Comparison of ENCODE assay signal across 1 cellular context in the genomic region with DNA sequence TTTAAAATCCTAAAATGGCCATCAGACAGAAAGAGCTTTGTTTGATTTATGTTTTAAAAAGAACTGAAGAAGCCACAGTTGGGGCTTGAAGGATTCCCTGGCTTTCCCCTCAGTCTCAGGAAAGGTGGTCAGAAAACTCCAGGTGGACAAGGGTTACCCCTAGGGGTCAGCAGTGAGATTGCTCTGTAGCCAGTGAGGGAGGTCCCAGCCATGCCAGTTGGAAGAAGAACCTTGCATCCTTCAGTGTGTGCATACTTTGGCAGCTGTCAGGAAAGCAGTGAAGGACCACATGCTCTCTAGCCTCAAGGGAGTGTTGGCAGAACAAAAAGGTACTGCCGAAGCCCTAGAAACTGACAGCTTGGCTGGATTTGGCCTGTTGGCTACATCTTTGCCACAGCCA.
TF ChIP-seq lines count a peak whose summit lies in the region.

No MANE protein-coding gene starts in this region.

TF ChIP-seq in H1, 55 proteins besides CTCF, POLR2A, EP300 and RAD21:
- TF ChIP-seq CHD7 (IDR thresholded peaks at IDR 0.05; ENCODE audit: insufficient replicate concordance, low read length), result no peak
- no peak for TF ChIP-seq SAP30 (IDR thresholded peaks at IDR 0.05; ENCODE audit: insufficient read depth, insufficient replicate concordance, low read length)
- no peak for TF ChIP-seq USF2 (IDR thresholded peaks at IDR 0.05; ENCODE audit: low read length)
- no peak for TF ChIP-seq RXRA (IDR thresholded peaks at IDR 0.05; ENCODE audit: insufficient read depth, low read depth, low read length)
- TF ChIP-seq RBBP5 (IDR thresholded peaks at IDR 0.05; ENCODE audit: borderline replicate concordance, low read depth, low read length), result no peak
- TF ChIP-seq, protein P1, sequence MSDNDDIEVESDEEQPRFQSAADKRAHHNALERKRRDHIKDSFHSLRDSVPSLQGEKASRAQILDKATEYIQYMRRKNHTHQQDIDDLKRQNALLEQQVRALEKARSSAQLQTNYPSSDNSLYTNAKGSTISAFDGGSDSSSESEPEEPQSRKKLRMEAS (IDR thresholded peaks at IDR 0.05), result no peak
- no peak for TF ChIP-seq CBX8 (IDR thresholded peaks at IDR 0.05; ENCODE audit: borderline replicate concordance, low read depth, low read length)
- TF ChIP-seq EGR1 (IDR thresholded peaks at IDR 0.05; ENCODE audit: borderline replicate concordance, low read depth, low read length), result no peak
- TF ChIP-seq CREB1 (IDR thresholded peaks at IDR 0.05), result no peak
- no peak for TF ChIP-seq GABPA (IDR thresholded peaks at IDR 0.05; ENCODE audit: borderline replicate concordance, insufficient read depth, low read length)
- TF ChIP-seq, protein P2, sequence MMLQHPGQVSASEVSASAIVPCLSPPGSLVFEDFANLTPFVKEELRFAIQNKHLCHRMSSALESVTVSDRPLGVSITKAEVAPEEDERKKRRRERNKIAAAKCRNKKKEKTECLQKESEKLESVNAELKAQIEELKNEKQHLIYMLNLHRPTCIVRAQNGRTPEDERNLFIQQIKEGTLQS (IDR thresholded peaks at IDR 0.05; ENCODE audit: insufficient read depth, low read depth, low read length), result no peak
- TF ChIP-seq KDM4A (IDR thresholded peaks at IDR 0.05; ENCODE audit: low read depth, low read length, severe bottlenecking), result no peak
- TF ChIP-seq HDAC6 (IDR thresholded peaks at IDR 0.05; ENCODE audit: low read depth, low read length), result no peak
- no peak for TF ChIP-seq KDM5A (IDR thresholded peaks at IDR 0.05; ENCODE audit: low read length)
- TF ChIP-seq SP1 (IDR thresholded peaks at IDR 0.05; ENCODE audit: low read depth, low read length), result no peak
- no peak for TF ChIP-seq CHD1 (IDR thresholded peaks at IDR 0.05; ENCODE audit: low read depth, low read length)
- TF ChIP-seq E2F6 (IDR thresholded peaks at IDR 0.05), result no peak
- TF ChIP-seq NRF1 (IDR thresholded peaks at IDR 0.05; ENCODE audit: low read depth, low read length), result no peak
TF ChIP-seq in H1: peak in this region for 0.
